In the genomic region with DNA sequence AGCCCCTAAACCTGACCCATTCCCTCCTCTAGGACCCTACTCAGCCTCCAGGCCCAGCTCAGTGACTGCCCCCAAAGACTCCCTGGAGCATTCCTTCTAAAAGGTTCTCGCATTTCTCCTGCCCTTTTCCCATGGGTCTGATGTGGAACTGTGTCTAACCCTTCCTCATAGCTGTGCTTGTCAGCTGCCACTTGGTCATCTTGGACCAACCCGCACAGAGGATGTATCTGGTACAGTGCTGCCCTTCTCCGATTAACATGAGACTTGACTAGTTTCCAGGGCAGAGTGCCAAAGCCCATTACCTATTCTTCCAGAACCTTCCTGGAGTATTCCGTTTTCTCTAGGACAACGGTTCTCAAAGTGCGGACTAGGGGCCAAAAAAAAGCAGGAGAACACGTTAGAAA, we compare ENCODE assay signal across 8 cellular contexts. TPM values are rescaled to one million over a fixed set of nuclear protein-coding genes. Genes with fewer than 3 reads are reported as not detected.
DNase-seq lines count a peak whose midpoint lies in the region; FAIRE-seq and TF ChIP-seq lines count a peak whose summit lies in the region.

No MANE protein-coding gene starts in this region.

- peaks cover 26 to 47% (median 34%) of the 10 kb centered on the region in 4 donors for H3K4me1 Mint-ChIP-seq in CD4-positive, alpha-beta memory T cell

- POLR2A ChIA-PET in CD4-positive, alpha-beta memory T cell (lab: Charles Lee; ENCODE audit: partially characterized antibody), result interaction anchor here (0.8 to 3.0 kb wide), 41 partner anchors 8 to 1696 kb away, joined by 3 to 25 read pairs (median 4); partner anchors contain the start of genes AAK1, C1D, C2orf42 and GFPT1

- H3K9me3 ChIP-seq in CD4-positive, alpha-beta memory T cell (ENCODE audit: control insufficient read depth in 1 of 2, low read length in 2 of 2), result no peaks in the 10 kb centered on the region
- H3K9me3 ChIP-seq in HUES6 (ENCODE audit: control insufficient read depth, insufficient read depth, low read depth, low read length) (no peaks in the 10 kb centered on the region; the same call in 1 of the 2 replicates), kidney (ENCODE audit: control insufficient read depth in 1 of 2, low read length in 2 of 2) (no peaks in the 10 kb centered on the region), stomach smooth muscle (ENCODE audit: control insufficient read depth in 2 of 2, low read length in 2 of 2) (no peaks in the 10 kb centered on the region)

- peak overlapping the region; percentile 91 for H3K27ac ChIP-seq in CD4-positive, alpha-beta memory T cell (ENCODE audit: low read depth, low read length)
- peak overlapping the region; percentile 67 for H3K27ac ChIP-seq in HUES6 (ENCODE audit: low read depth, low read length)
- H3K27ac ChIP-seq in kidney (ENCODE audit: low read depth in 2 of 2, low read length in 2 of 2), result peak overlapping the region; percentile 95 to 99
- peak overlapping the region; percentile 99 for H3K27ac ChIP-seq in stomach smooth muscle (ENCODE audit: low read length)

- intact Hi-C loops in CD4-positive, alpha-beta memory T cell (cut with micrococcal nuclease), result loop anchor here (1.0 to 5.0 kb wide), 6 partner anchors 23 to 390 kb away; partner anchors contain the start of genes GFPT1 and GMCL1
- intact Hi-C loops in kidney (cut with DNase I), result no loop called here

- H3K27me3 ChIP-seq in CD4-positive, alpha-beta memory T cell (ENCODE audit: insufficient read depth, low read length), result no peaks in the 10 kb centered on the region
- H3K27me3 ChIP-seq in HUES6 (ENCODE audit: control insufficient read depth, insufficient read depth, low read length) (no peaks in the 10 kb centered on the region), stomach smooth muscle (ENCODE audit: control insufficient read depth in 1 of 2, insufficient read depth in 2 of 2, low read length in 2 of 2) (no peaks in the 10 kb centered on the region)

- peak overlapping the region; percentile 75 to 82 for H3K4me3 ChIP-seq in CD4-positive, alpha-beta memory T cell (ENCODE audit: low read length in 2 of 2)
- H3K4me3 ChIP-seq in HUES6 (ENCODE audit: low read depth, low read length), result peak overlapping the region; percentile 79
- H3K4me3 ChIP-seq in astrocyte of the cerebellum (ENCODE audit: low read depth, low read length), result peak overlapping the region; percentile 69
- peak overlapping the region; percentile 80 to 92 for H3K4me3 ChIP-seq in kidney (ENCODE audit: low read length in 2 of 2)
- H3K4me3 ChIP-seq in stomach smooth muscle (ENCODE audit: low read length in 2 of 2), result peak overlapping the region; percentile 73 to 96

- TF ChIP-seq CTCF in astrocyte of the cerebellum (IDR thresholded peaks at IDR 0.05; ENCODE audit: low read depth, low read length, missing control alignments) (no peak), kidney (IDR thresholded peaks at IDR 0.05; ENCODE audit: borderline replicate concordance, extremely low read depth, insufficient read depth) (no peak)

- H3K36me3 ChIP-seq in CD4-positive, alpha-beta memory T cell (ENCODE audit: insufficient read depth, low read length), result no peaks in the 10 kb centered on the region
- H3K36me3 ChIP-seq in HUES6 (ENCODE audit: control insufficient read depth, insufficient read depth, low read length), result peaks cover 9% of the 10 kb centered on the region; the same call in 1 of the 2 replicates
- no peaks in the 10 kb centered on the region for H3K36me3 ChIP-seq in kidney (ENCODE audit: control insufficient read depth in 1 of 2, insufficient read depth in 2 of 2, low read length in 2 of 2)
- no peaks in the 10 kb centered on the region for H3K36me3 ChIP-seq in stomach smooth muscle (ENCODE audit: control insufficient read depth in 2 of 2, insufficient read depth in 2 of 2, low read length in 2 of 2)

- no peak for FAIRE-seq in kidney (lab: Jason Lieb, UNC)

- peaks cover 0 to 6% (median 0%) of the 10 kb centered on the region in 8 donors for H3K9me3 Mint-ChIP-seq in CD4-positive, alpha-beta memory T cell

- H3K4me1 ChIP-seq in CD4-positive, alpha-beta memory T cell (ENCODE audit: insufficient read depth, low read length), result peaks cover 32% of the 10 kb centered on the region
- peaks cover 22% of the 10 kb centered on the region for H3K4me1 ChIP-seq in HUES6 (ENCODE audit: control insufficient read depth, insufficient read depth, low read length)
- peaks cover 7 to 20% of the 10 kb centered on the region in 2 donors for H3K4me1 ChIP-seq in kidney (ENCODE audit: control insufficient read depth in 1 of 2, insufficient read depth in 1 of 2, low read depth in 1 of 2, low read length in 2 of 2)
- H3K4me1 ChIP-seq in stomach smooth muscle (ENCODE audit: control insufficient read depth, insufficient read depth, low read length), result peaks cover 19% of the 10 kb centered on the region

- peaks cover 3 to 13% of the 10 kb centered on the region in 2 donors for H3K36me3 Mint-ChIP-seq in CD4-positive, alpha-beta memory T cell

- H3K27ac Mint-ChIP-seq in CD4-positive, alpha-beta memory T cell, result peak overlapping the region; percentile 98 to 100 (median 99)

- H3K4me3 Mint-ChIP-seq in CD4-positive, alpha-beta memory T cell, result peak overlapping the region; percentile 93 to 99 (median 98)

- H3K9ac ChIP-seq in HUES6 (ENCODE audit: low read length) (peak overlapping the region; percentile 92), kidney (ENCODE audit: low read length in 2 of 2) (peak overlapping the region; percentile 94 to 97), stomach smooth muscle (ENCODE audit: low read length in 2 of 2) (peak overlapping the region; percentile 87 to 98)

- CTCF ChIA-PET in CD4-positive, alpha-beta memory T cell (lab: Charles Lee; ENCODE audit: partially characterized antibody), result interaction anchor here (0.7 to 2.3 kb wide), 25 partner anchors 9 to 855 kb away, joined by 3 to 10 read pairs (median 4); partner anchors contain the start of genes C2orf42, GFPT1 and SNRPG

- no peaks in the 10 kb centered on the region for H3K27me3 Mint-ChIP-seq in CD4-positive, alpha-beta memory T cell

- no peak for DNase-seq in CD4-positive, alpha-beta memory T cell
- DNase-seq in astrocyte of the cerebellum (ENCODE audit: low read depth) (no peak), kidney (no peak), MV-4-11 (lab: John Stamatoyannopoulos, UW) (no peak), KG1 (lab: John Stamatoyannopoulos, UW) (no peak)
- no peak for DNase-seq in stimulated activated CD4-positive, alpha-beta T cell treated with anti-CD3 and anti-CD28 coated beads, Interleukin-1b, Interleukin-23, amount 100 ng/mL, for 48 hours

- in situ Hi-C loops in astrocyte of the cerebellum (cut with HindIII; ENCODE audit: low sequenced_read_pairs), result no loop called here

RNA-seq across cellular contexts. Expression of gene NFU1, which starts 0.5 kb away (rescaled TPM):
- total RNA-seq in CD4-positive, alpha-beta memory T cell, result 10 to 100 TPM; 23.9 to 27.0 TPM
- polyA plus RNA-seq in CD4-positive, alpha-beta memory T cell, result 10 to 100 TPM; 65.4 to 96.1 TPM
- 40.2 TPM for total RNA-seq in kidney
- polyA plus RNA-seq in kidney (ENCODE audit: insufficient read depth, low read depth, low replicate concordance), result 120 TPM

RNA-seq across cellular contexts. Expression of gene GFPT1, which starts 50.7 kb away (rescaled TPM):
- 10 to 100 TPM; 23.1 to 25.8 TPM for total RNA-seq in CD4-positive, alpha-beta memory T cell
- polyA plus RNA-seq in CD4-positive, alpha-beta memory T cell, result 10 to 100 TPM in 1 of 2 donors, 1 to 10 TPM in 1; 8.4 to 14.5 TPM
- total RNA-seq in kidney, result 43.1 TPM
- 9.5 TPM for polyA plus RNA-seq in kidney (ENCODE audit: insufficient read depth, low read depth, low replicate concordance)
